ENCODE assay signal across 19 cellular contexts in genomic region chr14:31047503-31047902, GRCh38. TPM values are rescaled to one million over a fixed set of nuclear protein-coding genes. Genes with fewer than 3 reads are reported as not detected.
DNase-seq lines count a peak whose midpoint lies in the region; ATAC-seq, FAIRE-seq and TF ChIP-seq lines count a peak whose summit lies in the region.
"Had no signal": no experiment of that assay in that cellular context is flagged by ENCODE, and none has a peak within 500 bp of the region (broad histone marks: within the 10 kb centered on the region; RNA-seq: fewer than 3 reads in every experiment).

No MANE protein-coding gene starts in this region.

- no peak overlapping the region for H2AFZ ChIP-seq in HepG2 (ENCODE audit: low read length)

- TF ChIP-seq RAD21 in HepG2 (CRISPR knock-in tag; IDR thresholded peaks at IDR 0.05) = no peak

- no peak for FAIRE-seq in HepG2 (lab: Jason Lieb, UNC)
- FAIRE-seq: GM12878, H1, HTR-8/SVneo had no signal

- no peak overlapping the region for H3K27ac ChIP-seq in HepG2 (ENCODE audit: extremely low read length, insufficient read depth, low read length)
- no peak overlapping the region for H3K27ac ChIP-seq in right lobe of liver
- no peak overlapping the region for H3K27ac ChIP-seq in lower lobe of right lung
- H3K27ac ChIP-seq: BLaER1 had no signal

- H3K4me3 ChIP-seq in HepG2 (replicated peaks in 1 of 3; ENCODE audit: insufficient read depth in 1 of 3, low read depth in 2 of 3, low read length in 3 of 3) (no peak overlapping the region), right lobe of liver (no peak overlapping the region), lower lobe of right lung (no peak overlapping the region)
- H3K4me3 ChIP-seq: BLaER1, GM12878, HAP-1 had no signal

- H3K36me3 ChIP-seq in HepG2 (replicated peaks in 1 of 2; ENCODE audit: control insufficient read depth in 1 of 2, insufficient read depth in 2 of 2, low read length in 2 of 2) = no peaks in the 10 kb centered on the region
- no peaks in the 10 kb centered on the region for H3K36me3 ChIP-seq in right lobe of liver
- no peaks in the 10 kb centered on the region for H3K36me3 ChIP-seq in lower lobe of right lung
- H3K36me3 ChIP-seq: BLaER1, HAP-1 had no signal

- no peak overlapping the region; the same call in 1 of the 2 replicates for H3K9ac ChIP-seq in HepG2 (ENCODE audit: insufficient read depth, low read depth, low read length)
- H3K9ac ChIP-seq: BLaER1 had no signal

- no peaks in the 10 kb centered on the region for H3K9me3 ChIP-seq in HepG2 (ENCODE audit: low read length)
- no peaks in the 10 kb centered on the region for H3K9me3 ChIP-seq in right lobe of liver
- H3K9me3 ChIP-seq in lower lobe of right lung = no peaks in the 10 kb centered on the region
- H3K9me3 ChIP-seq: BLaER1 had no signal

- H3K79me2 ChIP-seq in HepG2 (ENCODE audit: insufficient read depth, low read length) = no peaks in the 10 kb centered on the region

- ATAC-seq in HepG2 (no peak), right lobe of liver (no peak), lower lobe of right lung (peak; percentile 20 to 54), HG02970 (IDR thresholded peaks at IDR 0.05; ENCODE audit: low FRiP score, unreplicated experiment) (no peak)
- ATAC-seq: GM12878 had no signal

- in situ Hi-C loops in HepG2 (cut with HindIII; ENCODE audit: extremely low pct_ligation_motif_present, low pct_unique_long_range_greater_than_20kb) = no loop called here

- no peak for TF ChIP-seq EP300 in HepG2 (IDR thresholded peaks at IDR 0.05; ENCODE audit: low read depth in 2 of 2, low read length in 2 of 2)
- TF ChIP-seq EP300 in HepG2 (CRISPR knock-in tag; IDR thresholded peaks at IDR 0.05; ENCODE audit: borderline replicate concordance) = no peak

- no peak for TF ChIP-seq CTCF in HepG2 (CRISPR knock-in tag; IDR thresholded peaks at IDR 0.05)
- TF ChIP-seq CTCF in right lobe of liver (IDR thresholded peaks at IDR 0.05) = no peak
- TF ChIP-seq CTCF in lower lobe of right lung (IDR thresholded peaks at IDR 0.05) = no peak

- DNase-seq in HepG2 (ENCODE audit: low spot score) (no peak), right lobe of liver (no peak), erythroblast (lab: John Stamatoyannopoulos, UW) (peak; percentile 39 to 51), lower lobe of right lung (no peak), iPS-NIHi11 (ENCODE audit: low spot score) (no peak), NCI-H146 treated with DMSO at 0.1 percent for 48 hours (lab: John Stamatoyannopoulos, UW; ENCODE audit: unreplicated experiment) (no peak), islet precursor cell (no peak)
- DNase-seq: 8988T; AML-193; Calu3; CD4-positive, CD25-positive, alpha-beta regulatory T cell; DMS 273 treated with DMSO at 0.1 percent for 48 hours; HFFc6 had no signal

- no peak for TF ChIP-seq POLR2A in HepG2 (IDR thresholded peaks at IDR 0.05; ENCODE audit: insufficient read depth in 1 of 2, low read depth in 2 of 2, low read length in 2 of 2)
- no peak for TF ChIP-seq POLR2A in right lobe of liver (IDR thresholded peaks at IDR 0.05)
- no peak for TF ChIP-seq POLR2A in erythroblast (IDR thresholded peaks at IDR 0.05; ENCODE audit: low read length)

- CTCF ChIA-PET in HepG2 (lab: Yijun Ruan, JAX; ENCODE audit: low intra/inter-chr PET ratio, low total read pairs) = no interaction called here

- 96% methylated on average over 10 of the region's 10 CpGs for WGBS in HepG2 (ENCODE audit: low lambda C conversion rate)
- WGBS in right lobe of liver (ENCODE audit: insufficient coverage, low coverage, low lambda C conversion rate, missing lambda C conversion rate) = 100% methylated on average over 5 of the region's 10 CpGs

- no TSS peak for BruUV-seq in HepG2 (replicated peaks; lab: Mats Ljungman, UMichigan)

- H4K20me1 ChIP-seq in HepG2 (ENCODE audit: insufficient read depth, low read length) = no peaks in the 10 kb centered on the region
- H4K20me1 ChIP-seq: BLaER1 had no signal

- no peak overlapping the region for H3K4me2 ChIP-seq in HepG2 (ENCODE audit: low read depth, low read length)
- H3K4me2 ChIP-seq: BLaER1 had no signal

- H3K4me1 ChIP-seq in HepG2 (ENCODE audit: insufficient read depth, low read length) = peaks cover 15% of the 10 kb centered on the region
- peaks cover 0 to 6% (median 0%) of the 10 kb centered on the region in 4 donors for H3K4me1 ChIP-seq in right lobe of liver
- no peaks in the 10 kb centered on the region for H3K4me1 ChIP-seq in lower lobe of right lung
- H3K4me1 ChIP-seq: BLaER1 had no signal

- H3K27me3 ChIP-seq in HepG2 (ENCODE audit: control insufficient read depth in 1 of 2, insufficient read depth in 2 of 2, low read length in 2 of 2) (no peaks in the 10 kb centered on the region), right lobe of liver (no peaks in the 10 kb centered on the region), lower lobe of right lung (ENCODE audit: low read depth) (no peaks in the 10 kb centered on the region)
- H3K27me3 ChIP-seq: BLaER1 had no signal

- POLR2A ChIA-PET in HepG2 (lab: Yijun Ruan, JAX) = interaction anchor here (0.8 to 1.7 kb wide), 3 partner anchors 8 to 21 kb away, joined by 3 to 10 read pairs (median 4); partner anchors contain the start of genes AP4S1 and STRN3

- intact Hi-C loops in HepG2 (cut with micrococcal nuclease; ENCODE audit: unreplicated experiment) = no loop called here
- intact Hi-C loops in right lobe of liver (cut with DNase I) = no loop called here
- intact Hi-C loops in lower lobe of right lung (cut with DNase I) = no loop called here

TF ChIP-seq in HepG2, 621 proteins besides CTCF, POLR2A, EP300 and RAD21 (continues in another document):
- TF ChIP-seq MAFG (CRISPR knock-in tag; IDR thresholded peaks at IDR 0.05) (no peak), ATF7-NPFF (CRISPR knock-in tag; IDR thresholded peaks at IDR 0.05; ENCODE audit: low read depth) (no peak), ELF4 (CRISPR knock-in tag; IDR thresholded peaks at IDR 0.05; ENCODE audit: borderline replicate concordance) (no peak)

RNA-seq across cellular contexts. Expression of gene STRN3, which starts 21.3 kb away (rescaled TPM):
- 123 and 135 TPM in 2 replicates for total RNA-seq in HepG2 (2016; rRNA removed; fragmentation: Illumina TruSeq; extraction: Trizol)
- 98.8 and 127 TPM in 2 replicates for total RNA-seq in HepG2 (2016; cell fraction: cytosol; rRNA removed; fragmentation: Illumina TruSeq; extraction: Trizol; ENCODE audit: low read depth)
- 127 and 145 TPM in 2 replicates for total RNA-seq in HepG2 (2016; cell fraction: insoluble cytoplasmic fraction; rRNA removed; fragmentation: Illumina TruSeq; extraction: Trizol)
- 62.4 and 67.2 TPM in 2 replicates for total RNA-seq in HepG2 (2016; cell fraction: membrane; rRNA removed; fragmentation: Illumina TruSeq; extraction: Trizol)
- 136 and 152 TPM in 2 replicates for total RNA-seq in HepG2 (2016; cell fraction: nucleus; rRNA removed; fragmentation: Illumina TruSeq; extraction: Trizol)
- 44.9 and 49.4 TPM in 2 replicates for polyA plus RNA-seq in HepG2 (2011; rRNA removed)
- polyA plus RNA-seq in HepG2 (2011; cell fraction: cytosol; rRNA removed) = 17.6 and 28.4 TPM in 2 replicates
- 37.0 and 38.5 TPM in 2 replicates for polyA plus RNA-seq in HepG2 (2011; cell fraction: nucleus; rRNA removed)
- 57.6 and 63.3 TPM in 2 replicates for polyA plus RNA-seq in HepG2 (2012)
- polyA plus RNA-seq in HepG2 (2016; cell fraction: cytosol; fragmentation: Illumina TruSeq; extraction: Trizol; ENCODE audit: low read depth) = 1.6 and 2.2 TPM in 2 replicates
- polyA plus RNA-seq in HepG2 (2016; cell fraction: insoluble cytoplasmic fraction; fragmentation: Illumina TruSeq; extraction: Trizol; ENCODE audit: low read depth) = 83.4 and 92.4 TPM in 2 replicates
- polyA plus RNA-seq in HepG2 (2016; cell fraction: membrane; fragmentation: Illumina TruSeq; extraction: Trizol; ENCODE audit: low read depth) = 9.6 and 10.8 TPM in 2 replicates
- 89.5 and 94.1 TPM in 2 replicates for polyA plus RNA-seq in HepG2 (2016; cell fraction: nucleus; fragmentation: Illumina TruSeq; extraction: Trizol; ENCODE audit: insufficient read depth, low read depth)
- polyA minus RNA-seq in HepG2 (2011; rRNA and poly(A)+ RNA removed; ENCODE audit: low replicate concordance) = 16.3 and 63.5 TPM in 2 replicates
- polyA minus RNA-seq in HepG2 (2011; cell fraction: cytosol; rRNA and poly(A)+ RNA removed) = 84.7 and 102 TPM in 2 replicates
- 292 and 316 TPM in 2 replicates for polyA minus RNA-seq in HepG2 (2011; cell fraction: nucleus; rRNA and poly(A)+ RNA removed)
- 10 to 100 TPM; 19.5 to 28.0 (median 21.5) TPM for total RNA-seq in right lobe of liver
- total RNA-seq in lower lobe of right lung = 32.8 TPM

RNA-seq across cellular contexts. Expression of gene AP4S1, which starts 22.1 kb away (rescaled TPM):
- 21.1 and 22.4 TPM in 2 replicates for total RNA-seq in HepG2 (2016; rRNA removed; fragmentation: Illumina TruSeq; extraction: Trizol)
- 13.0 and 13.5 TPM in 2 replicates for total RNA-seq in HepG2 (2016; cell fraction: cytosol; rRNA removed; fragmentation: Illumina TruSeq; extraction: Trizol; ENCODE audit: low read depth)
- 20.7 and 22.3 TPM in 2 replicates for total RNA-seq in HepG2 (2016; cell fraction: insoluble cytoplasmic fraction; rRNA removed; fragmentation: Illumina TruSeq; extraction: Trizol)
- total RNA-seq in HepG2 (2016; cell fraction: membrane; rRNA removed; fragmentation: Illumina TruSeq; extraction: Trizol) = 18.6 and 18.9 TPM in 2 replicates
- 16.1 and 23.9 TPM in 2 replicates for total RNA-seq in HepG2 (2016; cell fraction: nucleus; rRNA removed; fragmentation: Illumina TruSeq; extraction: Trizol)
- 3.9 and 4.2 TPM in 2 replicates for polyA plus RNA-seq in HepG2 (2011; rRNA removed)
- polyA plus RNA-seq in HepG2 (2011; cell fraction: cytosol; rRNA removed) = 2.7 and 4.3 TPM in 2 replicates
- polyA plus RNA-seq in HepG2 (2011; cell fraction: nucleus; rRNA removed) = 4.0 and 5.7 TPM in 2 replicates
- 8.4 and 10.9 TPM in 2 replicates for polyA plus RNA-seq in HepG2 (2012)
- polyA plus RNA-seq in HepG2 (2016; cell fraction: cytosol; fragmentation: Illumina TruSeq; extraction: Trizol; ENCODE audit: low read depth) = 12.3 and 14.0 TPM in 2 replicates
- polyA plus RNA-seq in HepG2 (2016; cell fraction: insoluble cytoplasmic fraction; fragmentation: Illumina TruSeq; extraction: Trizol; ENCODE audit: low read depth) = 22.9 and 29.9 TPM in 2 replicates
- 16.3 and 16.6 TPM in 2 replicates for polyA plus RNA-seq in HepG2 (2016; cell fraction: membrane; fragmentation: Illumina TruSeq; extraction: Trizol; ENCODE audit: low read depth)
- polyA plus RNA-seq in HepG2 (2016; cell fraction: nucleus; fragmentation: Illumina TruSeq; extraction: Trizol; ENCODE audit: insufficient read depth, low read depth) = 18.7 and 24.5 TPM in 2 replicates
- polyA minus RNA-seq in HepG2 (2011; rRNA and poly(A)+ RNA removed; ENCODE audit: low replicate concordance) = 5.4 and 7.3 TPM in 2 replicates
- polyA minus RNA-seq in HepG2 (2011; cell fraction: cytosol; rRNA and poly(A)+ RNA removed) = 3.7 and 4.5 TPM in 2 replicates
- 13.8 and 15.0 TPM in 2 replicates for polyA minus RNA-seq in HepG2 (2011; cell fraction: nucleus; rRNA and poly(A)+ RNA removed)
- total RNA-seq in right lobe of liver = 1 to 10 TPM; 2.0 to 5.3 (median 2.5) TPM
- 8.6 TPM for total RNA-seq in lower lobe of right lung

Comparison
In these comparisons a context has a peak if more than half of its experiments do, and no peak if none do; other contexts are left out.
1. ATAC-seq: peak in lower lobe of right lung (2 of 2); none in HepG2 (single experiment), right lobe of liver (0 of 4) and HG02970 (single experiment).
2. DNase-seq: peak in erythroblast (2 of 2); none in HepG2 (single experiment), right lobe of liver (0 of 3), lower lobe of right lung (single experiment), iPS-NIHi11 (single experiment), NCI-H146 treated with DMSO at 0.1 percent for 48 hours (single experiment) and islet precursor cell (single experiment).